ENCODE assay signal across 8 cellular contexts in genomic region chr9:127877566-127877998, GRCh38. TPM values are rescaled to one million over a fixed set of nuclear protein-coding genes. Genes with fewer than 3 reads are reported as not detected.
DNase-seq lines count a peak whose midpoint lies in the region; ATAC-seq and TF ChIP-seq lines count a peak whose summit lies in the region.

AK1 (minus strand) TSS chr9:127877675; CDS start chr9:127874617, 3,058 bp downstream.

- no peaks in the 10 kb centered on the region for H3K9me3 Mint-ChIP-seq in activated naive CD8-positive, alpha-beta T cell (ENCODE audit: low read depth)
- H3K9me3 Mint-ChIP-seq in activated naive CD8-positive, alpha-beta T cell treated with anti-CD3 and anti-CD28 coated beads, Interleukin-2, amount 50 U/mL, for 24 hours: no peaks in the 10 kb centered on the region

- POLR2A ChIA-PET in Panc1 (lab: Charles Lee): no interaction called here

- no peak for DNase-seq in activated naive CD8-positive, alpha-beta T cell treated with anti-CD3 and anti-CD28 coated beads, Interleukin-2, amount 50 U/mL, for 24 hours
- DNase-seq in Panc1 (ENCODE audit: low read depth, low spot score): no peak
- DNase-seq in dermis blood vessel endothelial cell: peak; percentile 70
- peak; percentile 86 for DNase-seq in left kidney (ENCODE audit: low read depth, low spot score)
- peak; percentile 86 for DNase-seq in spleen

- in situ Hi-C loops in Panc1 (cut with HindIII; ENCODE audit: low pct_unique_long_range_greater_than_20kb, low sequenced_read_pairs): no loop called here

- H3K9me3 ChIP-seq in Panc1 (ENCODE audit: control insufficient read depth, insufficient read depth, low read depth, low read length) (no peaks in the 10 kb centered on the region), spleen (no peaks in the 10 kb centered on the region)

- peaks cover 3% of the 10 kb centered on the region for H3K4me1 Mint-ChIP-seq in activated naive CD8-positive, alpha-beta T cell (ENCODE audit: low read depth)
- H3K4me1 Mint-ChIP-seq in activated naive CD8-positive, alpha-beta T cell treated with anti-CD3 and anti-CD28 coated beads, Interleukin-2, amount 50 U/mL, for 24 hours: peaks cover 7% of the 10 kb centered on the region

- no peak within 1 kb of the TSS for H3K27ac Mint-ChIP-seq in activated naive CD8-positive, alpha-beta T cell
- H3K27ac Mint-ChIP-seq in activated naive CD8-positive, alpha-beta T cell treated with anti-CD3 and anti-CD28 coated beads, Interleukin-2, amount 50 U/mL, for 24 hours: no peak within 1 kb of the TSS

- intact Hi-C loops in Panc1 (cut with micrococcal nuclease; ENCODE audit: unreplicated experiment): loop anchor here (10.0 kb wide), 1 partner anchor 73 kb away; the partner anchor contains the start of gene FPGS
- intact Hi-C loops in spleen (cut with DNase I; ENCODE audit: low total_unique reads): no loop called here

- TF ChIP-seq POLR2A in spleen (IDR thresholded peaks at IDR 0.05): no peak

- peaks cover 30% of the 10 kb centered on the region; the same call in 1 of the 2 replicates for H3K4me1 ChIP-seq in Panc1 (ENCODE audit: control insufficient read depth, insufficient read depth, low read length)
- peaks cover 14 to 87% (median 56%) of the 10 kb centered on the region in 6 donors for H3K4me1 ChIP-seq in spleen

- H3K4me3 ChIP-seq in Panc1 (ENCODE audit: low read depth in 2 of 2, low read length in 2 of 2): peak within 1 kb of the TSS; percentile 39 to 64
- H3K4me3 ChIP-seq in spleen: peak within 1 kb of the TSS; percentile 37 to 71 (median 40)

- peak within 1 kb of the TSS; percentile 65 for H3K4me3 Mint-ChIP-seq in activated naive CD8-positive, alpha-beta T cell
- H3K4me3 Mint-ChIP-seq in activated naive CD8-positive, alpha-beta T cell treated with anti-CD3 and anti-CD28 coated beads, Interleukin-2, amount 50 U/mL, for 24 hours: no peak within 1 kb of the TSS

- TF ChIP-seq CTCF in Panc1 (IDR thresholded peaks at IDR 0.05): no peak
- TF ChIP-seq CTCF in spleen (IDR thresholded peaks at IDR 0.05 in 8 of 11, conservative IDR thresholded peaks at IDR 0.05 in 3 of 11): no peak

- H3K27me3 Mint-ChIP-seq in activated naive CD8-positive, alpha-beta T cell: no peaks in the 10 kb centered on the region
- peaks cover 5% of the 10 kb centered on the region for H3K27me3 Mint-ChIP-seq in activated naive CD8-positive, alpha-beta T cell treated with anti-CD3 and anti-CD28 coated beads, Interleukin-2, amount 50 U/mL, for 24 hours

- H3K36me3 ChIP-seq in Panc1 (ENCODE audit: control insufficient read depth, insufficient read depth, low read length): no peaks in the 10 kb centered on the region
- peaks cover 0 to 7% (median 0%) of the 10 kb centered on the region in 6 donors for H3K36me3 ChIP-seq in spleen

- no peaks in the 10 kb centered on the region for H3K27me3 ChIP-seq in Panc1 (ENCODE audit: control insufficient read depth, insufficient read depth, low read length)
- H3K27me3 ChIP-seq in spleen (replicated peaks in 1 of 7): peaks cover 0 to 17% (median 4%) of the 10 kb centered on the region in 7 donors

- no TSS peak for BruUV-seq in Panc1 (replicated peaks; lab: Mats Ljungman, UMichigan)

- 3 to 6% (median 5%) methylated on average over 30 to 44 of the region's 44 CpGs; no CpG with 5 or more reads in 1 of the 5 donors for WGBS in spleen, 5 donors

- H3K27ac ChIP-seq in Panc1 (ENCODE audit: low read length): peak within 1 kb of the TSS; percentile 83
- H3K27ac ChIP-seq in spleen: peak within 1 kb of the TSS; percentile 15 to 83 (median 78)

- no peaks in the 10 kb centered on the region for H3K36me3 Mint-ChIP-seq in activated naive CD8-positive, alpha-beta T cell
- peaks cover 2% of the 10 kb centered on the region for H3K36me3 Mint-ChIP-seq in activated naive CD8-positive, alpha-beta T cell treated with anti-CD3 and anti-CD28 coated beads, Interleukin-2, amount 50 U/mL, for 24 hours (ENCODE audit: low read depth)

- CTCF ChIA-PET in Panc1 (lab: Charles Lee): no interaction called here

- ATAC-seq in activated naive CD8-positive, alpha-beta T cell treated with anti-CD3 and anti-CD28 coated beads, Interleukin-2, amount 50 U/mL, for 24 hours: no peak
- ATAC-seq in Panc1 (peak; percentile 83), HG03457 (IDR thresholded peaks at IDR 0.05; ENCODE audit: unreplicated experiment) (no peak), HG03025 (IDR thresholded peaks at IDR 0.05; ENCODE audit: low FRiP score, unreplicated experiment) (no peak)

RNA-seq across cellular contexts. Expression of gene AK1, which starts in this region (rescaled TPM):
- 62.1 TPM for total RNA-seq in Panc1 (2021; ENCODE audit: unreplicated experiment)
- polyA plus RNA-seq in Panc1 (2012; ENCODE audit: insufficient read length): 89.8 TPM
- 22.0 and 42.2 TPM in 2 replicates for total RNA-seq in dermis blood vessel endothelial cell
- total RNA-seq in spleen: 10 to 100 TPM; 41.3 to 89.7 (median 59.7) TPM
- polyA plus RNA-seq in spleen: 10 to 100 TPM; 47.0 to 97.9 (median 82.7) TPM

Comparison
In these comparisons a context has a peak if more than half of its experiments do, and no peak if none do; other contexts are left out.
1. DNase-seq: peak in dermis blood vessel endothelial cell (single experiment), left kidney (single experiment) and spleen (single experiment); none in activated naive CD8-positive, alpha-beta T cell treated with anti-CD3 and anti-CD28 coated beads, Interleukin-2, amount 50 U/mL, for 24 hours (single experiment) and Panc1 (single experiment).